Comparison of ENCODE assay signal across 8 cellular contexts in the genomic region with DNA sequence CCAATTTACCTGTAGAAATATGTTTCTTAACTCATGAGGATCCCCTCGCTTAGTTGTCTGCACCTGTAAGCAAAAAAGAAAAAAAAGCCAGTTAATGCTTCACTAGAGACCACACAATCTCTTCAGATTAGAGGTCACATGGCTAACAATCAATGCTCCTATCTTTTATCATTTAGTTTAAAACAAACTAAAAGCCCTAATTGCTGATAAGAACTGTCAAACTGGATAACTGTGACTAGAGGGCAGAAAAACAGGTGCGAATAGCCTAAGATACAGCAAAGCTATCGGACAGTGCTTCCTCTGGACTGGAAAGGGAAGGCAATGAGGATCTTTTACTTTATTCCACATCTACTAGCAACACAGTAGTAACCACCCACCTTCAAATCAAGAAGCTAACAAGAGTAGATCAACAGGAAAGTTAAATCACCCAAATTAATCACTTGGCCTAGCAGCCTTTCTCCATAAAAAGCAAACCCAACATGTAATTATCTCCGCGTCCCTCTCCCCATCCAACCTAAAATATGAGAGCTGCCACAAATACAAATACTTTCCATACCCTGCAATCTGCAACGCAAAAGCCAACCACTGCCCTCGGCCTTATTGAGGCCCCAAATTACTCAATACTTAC. TPM values are rescaled to one million over a fixed set of nuclear protein-coding genes. Genes with fewer than 3 reads are reported as not detected.
DNase-seq lines count a peak whose midpoint lies in the region; TF ChIP-seq lines count a peak whose summit lies in the region.

No MANE protein-coding gene starts in this region.

- H3K9me3 Mint-ChIP-seq in T-helper 1 cell treated with Interleukin-12 subunit alpha and Interleukin-12 subunit beta and Interleukin-4 antibody, amounts not matched to agents 30 μg/mL and 1 μg/mL, for 36 hours: no peaks in the 10 kb centered on the region

- peaks cover 20% of the 10 kb centered on the region; the same call in 1 of the 2 replicates for H3K36me3 ChIP-seq in PC-9 (ENCODE audit: low read depth)
- H3K36me3 ChIP-seq in neutrophil: peaks cover 9% of the 10 kb centered on the region

- peaks cover 37% of the 10 kb centered on the region for H3K36me3 Mint-ChIP-seq in T-helper 1 cell treated with Interleukin-12 subunit alpha and Interleukin-12 subunit beta and Interleukin-4 antibody, amounts not matched to agents 30 μg/mL and 1 μg/mL, for 36 hours (ENCODE audit: low read depth)

- peaks cover 40% of the 10 kb centered on the region for H3K4me1 Mint-ChIP-seq in T-helper 1 cell treated with Interleukin-12 subunit alpha and Interleukin-12 subunit beta and Interleukin-4 antibody, amounts not matched to agents 30 μg/mL and 1 μg/mL, for 36 hours (ENCODE audit: low read depth)

- peak overlapping the region; percentile 96 for H3K27ac Mint-ChIP-seq in T-helper 1 cell treated with Interleukin-12 subunit alpha and Interleukin-12 subunit beta and Interleukin-4 antibody, amounts not matched to agents 30 μg/mL and 1 μg/mL, for 36 hours

- peak overlapping the region; percentile 99 for H3K4me3 Mint-ChIP-seq in T-helper 1 cell treated with Interleukin-12 subunit alpha and Interleukin-12 subunit beta and Interleukin-4 antibody, amounts not matched to agents 30 μg/mL and 1 μg/mL, for 36 hours

- H3K4me1 ChIP-seq in PC-9 (replicated peaks; ENCODE audit: insufficient read depth): peaks cover 22% of the 10 kb centered on the region
- peaks cover 13 to 17% of the 10 kb centered on the region in 2 experiments for H3K4me1 ChIP-seq in neutrophil (ENCODE audit: control insufficient read depth in 1 of 2, insufficient read depth in 1 of 2, low read depth in 1 of 2, low read length in 1 of 2)

- DNase-seq in T-helper 1 cell (no peak), PC-9 (no peak), epithelial cell of proximal tubule (ENCODE audit: low read depth) (no peak), NCI-H1436 (lab: John Stamatoyannopoulos, UW) (no peak), T1000 (lab: John Stamatoyannopoulos, UW) (no peak), SKM-1 treated with dmso at 0.1 percent for 144 hours (lab: John Stamatoyannopoulos, UW; ENCODE audit: unreplicated experiment) (no peak)

- no peaks in the 10 kb centered on the region for H3K27me3 Mint-ChIP-seq in T-helper 1 cell treated with Interleukin-12 subunit alpha and Interleukin-12 subunit beta and Interleukin-4 antibody, amounts not matched to agents 30 μg/mL and 1 μg/mL, for 36 hours (ENCODE audit: low read depth)

- no peak overlapping the region for H3K27ac ChIP-seq in PC-9
- peak overlapping the region; percentile 67 for H3K27ac ChIP-seq in neutrophil

- intact Hi-C loops in PC-9 (cut with micrococcal nuclease; ENCODE audit: unreplicated experiment): no loop called here

- H3K9me3 ChIP-seq in PC-9 (ENCODE audit: insufficient read depth, low read depth): no peaks in the 10 kb centered on the region
- no peaks in the 10 kb centered on the region for H3K9me3 ChIP-seq in neutrophil

- peaks cover 20% of the 10 kb centered on the region; the same call in 1 of the 2 replicates for H3F3A ChIP-seq in PC-9 (ENCODE audit: insufficient read depth, low read depth)

- TF ChIP-seq CTCF in PC-9 (conservative IDR thresholded peaks at IDR 0.05): no peak
- no peak for TF ChIP-seq CTCF in epithelial cell of proximal tubule (conservative IDR thresholded peaks at IDR 0.05; ENCODE audit: low read depth, low read length)
- TF ChIP-seq CTCF in neutrophil (IDR thresholded peaks at IDR 0.05): no peak

- BruUV-seq in PC-9 (replicated peaks; lab: Mats Ljungman, UMichigan): TSS peak; percentile 23

- H3K4me3 ChIP-seq in PC-9: peak overlapping the region; percentile 88
- peak overlapping the region; percentile 99 for H3K4me3 ChIP-seq in epithelial cell of proximal tubule (ENCODE audit: low read depth, low read length)
- H3K4me3 ChIP-seq in neutrophil (ENCODE audit: low read depth in 1 of 2, low read length in 1 of 2): peak overlapping the region; percentile 67 to 86

- no peaks in the 10 kb centered on the region for H4K20me1 ChIP-seq in PC-9 (ENCODE audit: insufficient read depth)

- CTCF ChIA-PET in PC-9 (lab: Charles Lee): interaction anchor here (0.6 to 1.0 kb wide), 3 partner anchors 69 to 211 kb away, joined by 3 read pairs; no protein-coding TSS in a partner anchor

- peak overlapping the region; percentile 100 for H2AFZ ChIP-seq in PC-9

- H3K27me3 ChIP-seq in PC-9 (ENCODE audit: insufficient read depth, low read depth) (no peaks in the 10 kb centered on the region), neutrophil (no peaks in the 10 kb centered on the region)

- H3K9me2 ChIP-seq in PC-9 (ENCODE audit: insufficient read depth): no peaks in the 10 kb centered on the region

- peak overlapping the region; percentile 82 for H3K4me2 ChIP-seq in PC-9

- H3K79me2 ChIP-seq in PC-9 (ENCODE audit: low read depth): peaks cover 11% of the 10 kb centered on the region

- POLR2A ChIA-PET in PC-9 (lab: Charles Lee; ENCODE audit: unreplicated experiment): interaction anchor here (0.5 to 0.6 kb wide), 5 partner anchors 9 to 973 kb away, joined by 4 to 14 read pairs (median 7); no protein-coding TSS in a partner anchor

RNA-seq across cellular contexts. Expression of a gene that starts 0.7 kb away (rescaled TPM):
- total RNA-seq in PC-9 (2021) (25.9 and 28.8 TPM in 2 replicates), epithelial cell of proximal tubule (8.6 and 12.4 TPM in 2 replicates)

RNA-seq across cellular contexts. Expression of a gene that starts 29.0 kb away (rescaled TPM):
- total RNA-seq in PC-9 (2021) (96.4 and 132 TPM in 2 replicates), epithelial cell of proximal tubule (68.9 and 71.5 TPM in 2 replicates)
